In the genomic region with DNA sequence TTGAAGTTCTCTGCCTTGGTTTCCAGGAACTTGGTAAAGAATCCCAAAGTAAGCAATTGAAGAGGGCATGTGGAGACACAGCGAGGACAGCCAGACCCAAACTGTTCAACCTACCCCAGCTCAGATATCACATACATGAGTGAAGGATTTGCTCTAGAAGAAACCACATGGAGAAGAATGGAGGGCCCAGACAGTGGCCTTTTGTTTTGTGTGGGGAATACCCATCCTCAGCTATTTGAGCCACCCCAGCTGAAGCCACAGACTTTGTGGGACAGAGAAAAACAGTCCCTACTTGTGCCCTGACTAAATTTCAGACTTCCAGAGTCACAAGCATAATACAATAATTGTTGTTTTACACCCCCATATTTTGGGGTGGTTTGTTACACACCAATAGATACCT, we compare ENCODE assay signal across 29 cellular contexts.
"Had no signal": no experiment of that assay in that cellular context is flagged by ENCODE, and none has a peak within 500 bp of the region (broad histone marks: within the 10 kb centered on the region; RNA-seq: fewer than 3 reads in every experiment).

No MANE protein-coding gene starts in this region.

- H3K27me3 ChIP-seq: brain microvascular endothelial cell, esophagus squamous epithelium had no signal

- FAIRE-seq: astrocyte, bronchial epithelial cell, colon, frontal cortex had no signal

- H3K4me3 ChIP-seq: esophagus squamous epithelium had no signal

- H3K9me3 ChIP-seq: esophagus squamous epithelium had no signal

- H3K27ac ChIP-seq: brain microvascular endothelial cell, esophagus squamous epithelium, WERI-Rb-1 had no signal

- ATAC-seq: activated CD4-positive, CD25-positive, alpha-beta regulatory T cell treated with anti-CD3 and anti-CD28 coated beads, Interleukin-2, amount 50 U/mL, for 24 hours; activated CD8-positive, alpha-beta T cell treated with anti-CD3 and anti-CD28 coated beads for 36 hours; activated T-cell treated with anti-CD3 and anti-CD28 coated beads, Interleukin-2, amount 50 U/mL, for 4 hours; activated T-helper 17 cell treated with anti-CD3 and anti-CD28 coated beads, Interleukin-2, amount 50 U/mL, for 72 hours; effector memory CD8-positive, alpha-beta T cell; T-helper 17 cell had no signal

- DNase-seq: activated B cell treated with CpG ODN at 0.5 μM for 24 hours; activated CD4-positive, alpha-beta T cell treated with anti-CD3 and anti-CD28 coated beads for 48 hours; activated CD4-positive, alpha-beta T cell treated with anti-CD3 and anti-CD28 coated beads, Interleukin-2, amount 50 U/mL, for 1 hour; activated CD4-positive, alpha-beta T cell treated with anti-CD3 and anti-CD28 coated beads, Interleukin-2, amount 50 U/mL, for 48 hours; activated CD8-positive, alpha-beta memory T cell treated with anti-CD3 and anti-CD28 coated beads for 24 hours; activated CD8-positive, alpha-beta T cell treated with anti-CD3 and anti-CD28 coated beads for 36 hours; activated effector memory CD4-positive, alpha-beta T cell treated with Interleukin-2 at 50 U/mL for 16 hours; activated gamma-delta T cell treated with Interleukin-2 at 50 U/mL for 16 hours; activated naive CD4-positive, alpha-beta T cell treated with anti-CD3 and anti-CD28 coated beads, Interleukin-2, amount 50 U/mL, for 16 hours; activated naive CD4-positive, alpha-beta T cell treated with Interleukin-2 at 50 U/mL for 16 hours; activated T-cell treated with anti-CD3 and anti-CD28 coated beads, Interleukin-2, amount 50 U/mL, for 4 hours; amniotic stem cell; brain microvascular endothelial cell; caudate nucleus; cortex of kidney; dermis blood vessel endothelial cell; effector CD4-positive, alpha-beta T cell; effector memory CD8-positive, alpha-beta T cell; erythroblast; esophagus squamous epithelium; T-helper 17 cell; T1000; WERI-Rb-1 had no signal

- H3K36me3 ChIP-seq: brain microvascular endothelial cell, esophagus squamous epithelium, WERI-Rb-1 had no signal

- H3K4me1 ChIP-seq: esophagus squamous epithelium had no signal
